Comparison of ENCODE assay signal across 23 cellular contexts in genomic region chr5:95223859-95224258, GRCh38.
A peak's percentile ranks its signal among the peaks of the same experiment; 100 is the strongest.
DNase-seq lines count a peak whose midpoint lies in the region; ATAC-seq, FAIRE-seq and TF ChIP-seq lines count a peak whose summit lies in the region.
"Had no signal": no experiment of that assay in that cellular context is flagged by ENCODE, and none has a peak within 500 bp of the region (broad histone marks: within the 10 kb centered on the region; RNA-seq: fewer than 3 reads in every experiment).

No MANE protein-coding gene starts in this region.

- WGBS in body of pancreas, 2 donors, result 88 to 93% methylated on average over 1 of the region's 1 CpG

- H3K27me3 Mint-ChIP-seq in endothelial cell (ENCODE audit: unreplicated experiment), result no peaks in the 10 kb centered on the region
- H3K27me3 Mint-ChIP-seq: B cell; CD4-positive, alpha-beta T cell had no signal

- H3K27me3 ChIP-seq in neural cell (ENCODE audit: insufficient read depth, low read depth, low read length) (no peaks in the 10 kb centered on the region), body of pancreas (no peaks in the 10 kb centered on the region)
- H3K27me3 ChIP-seq: BLaER1 treated with 17β-estradiol and CSF1 and Interleukin-3, amounts not matched to agents 10 nM and 100 nM had no signal

- no peak overlapping the region for H3K4me3 Mint-ChIP-seq in endothelial cell (ENCODE audit: unreplicated experiment)
- H3K4me3 Mint-ChIP-seq: B cell; CD4-positive, alpha-beta T cell; CD8-positive, alpha-beta T cell had no signal

- intact Hi-C loops in posterior vena cava (cut with DNase I), result no loop called here
- intact Hi-C loops in body of pancreas (cut with DNase I), result no loop called here

- no peaks in the 10 kb centered on the region for H3K79me2 ChIP-seq in neural cell (replicated peaks; ENCODE audit: insufficient read depth, low read length)

- no peaks in the 10 kb centered on the region for H3K9me3 ChIP-seq in neural cell (ENCODE audit: low read length)
- no peaks in the 10 kb centered on the region for H3K9me3 ChIP-seq in body of pancreas
- H3K9me3 ChIP-seq: A549; BLaER1 treated with 17β-estradiol and CSF1 and Interleukin-3, amounts not matched to agents 10 nM and 100 nM had no signal

- no peaks in the 10 kb centered on the region for H3K9me3 Mint-ChIP-seq in endothelial cell (ENCODE audit: unreplicated experiment)
- H3K9me3 Mint-ChIP-seq: CD4-positive, alpha-beta T cell; CD8-positive, alpha-beta T cell had no signal

- no peaks in the 10 kb centered on the region for H3F3A ChIP-seq in neural cell (ENCODE audit: insufficient read depth, low read length, poor library complexity, severe bottlenecking)

- H3K4me1 ChIP-seq in body of pancreas, result no peaks in the 10 kb centered on the region
- H3K4me1 ChIP-seq: A549; BLaER1 treated with 17β-estradiol and CSF1 and Interleukin-3, amounts not matched to agents 10 nM and 100 nM; Caco-2 had no signal

- H3K9me2 ChIP-seq in neural cell (ENCODE audit: insufficient read depth, low read length), result no peaks in the 10 kb centered on the region

- H4K20me1 ChIP-seq in neural cell (ENCODE audit: insufficient read depth), result no peaks in the 10 kb centered on the region
- H4K20me1 ChIP-seq: BLaER1 treated with 17β-estradiol and CSF1 and Interleukin-3, amounts not matched to agents 10 nM and 100 nM had no signal

- H3K4me2 ChIP-seq in neural cell (ENCODE audit: low read length), result no peak overlapping the region
- H3K4me2 ChIP-seq: A549; BLaER1 treated with 17β-estradiol and CSF1 and Interleukin-3, amounts not matched to agents 10 nM and 100 nM had no signal

- H3K4me1 Mint-ChIP-seq in endothelial cell (ENCODE audit: unreplicated experiment), result peaks cover 5% of the 10 kb centered on the region
- H3K4me1 Mint-ChIP-seq: B cell had no signal

- no peaks in the 10 kb centered on the region for H3K36me3 ChIP-seq in neural cell (ENCODE audit: insufficient read depth, low read length)
- no peaks in the 10 kb centered on the region for H3K36me3 ChIP-seq in body of pancreas (replicated peaks in 1 of 2; ENCODE audit: insufficient read depth in 1 of 2, low read depth in 2 of 2)
- H3K36me3 ChIP-seq: BLaER1 treated with 17β-estradiol and CSF1 and Interleukin-3, amounts not matched to agents 10 nM and 100 nM had no signal

- peak; percentile 12 for FAIRE-seq in GM18507 (lab: Jason Lieb, UNC)
- FAIRE-seq: A549, D721Med, G401.6, GM12891 had no signal

- no peaks in the 10 kb centered on the region for H3K36me3 Mint-ChIP-seq in endothelial cell (ENCODE audit: low read depth, unreplicated experiment)
- H3K36me3 Mint-ChIP-seq: CD8-positive, alpha-beta T cell had no signal

- no peak for TF ChIP-seq RAD21 in neural cell (conservative IDR thresholded peaks at IDR 0.05)

- H2AFZ ChIP-seq in neural cell (ENCODE audit: low read depth, low read length), result no peak overlapping the region

- H3K4me3 ChIP-seq in neural cell (ENCODE audit: low read length) (no peak overlapping the region), body of pancreas (no peak overlapping the region)
- H3K4me3 ChIP-seq: A549; BLaER1 treated with 17β-estradiol and CSF1 and Interleukin-3, amounts not matched to agents 10 nM and 100 nM had no signal

- peak overlapping the region; percentile 81 for H3K27ac Mint-ChIP-seq in endothelial cell (ENCODE audit: unreplicated experiment)
- H3K27ac Mint-ChIP-seq: B cell; CD4-positive, alpha-beta T cell; CD8-positive, alpha-beta T cell had no signal

- H3K27ac ChIP-seq in neural cell (ENCODE audit: low read length) (peak overlapping the region; percentile 61), body of pancreas (no peak overlapping the region)
- H3K27ac ChIP-seq: 22Rv1; A549; BLaER1 treated with 17β-estradiol and CSF1 and Interleukin-3, amounts not matched to agents 10 nM and 100 nM; C4-2B had no signal

- ATAC-seq in body of pancreas, result no peak
- ATAC-seq in GM21447 (IDR thresholded peaks at IDR 0.05; ENCODE audit: unreplicated experiment), result no peak
- ATAC-seq: A549; CD8-positive, alpha-beta T cell had no signal

- TF ChIP-seq CTCF in endothelial cell (IDR thresholded peaks at IDR 0.05; ENCODE audit: unreplicated experiment), result no peak
- TF ChIP-seq CTCF in neural cell (IDR thresholded peaks at IDR 0.05; ENCODE audit: poor library complexity, severe bottlenecking), result no peak
- no peak for TF ChIP-seq CTCF in body of pancreas (IDR thresholded peaks at IDR 0.05)

- TF ChIP-seq POLR2A in body of pancreas (IDR thresholded peaks at IDR 0.05), result no peak

- no peak overlapping the region for H3K9ac ChIP-seq in neural cell (ENCODE audit: low read length)
- H3K9ac ChIP-seq: BLaER1 treated with 17β-estradiol and CSF1 and Interleukin-3, amounts not matched to agents 10 nM and 100 nM had no signal

- no peak for TF ChIP-seq EP300 in neural cell (conservative IDR thresholded peaks at IDR 0.05; ENCODE audit: poor library complexity, severe bottlenecking)

- DNase-seq in GM18507 (ENCODE audit: extremely low spot score, insufficient read length, low read depth) (no peak), dermis blood vessel endothelial cell (peak; percentile 80), endothelial cell (ENCODE audit: low spot score) (no peak), posterior vena cava (ENCODE audit: low spot score) (no peak), NCI-H2081 treated with DMSO at 0.1 percent for 48 hours (lab: John Stamatoyannopoulos, UW) (no peak), body of pancreas (no peak)
- DNase-seq: AML-193; Caco-2; Calu3; CD4-positive, alpha-beta T cell; CD8-positive, alpha-beta T cell; DMS79 treated with DMSO at 0.1 percent for 48 hours; GF-D8 had no signal

TF ChIP-seq in neural cell, 6 proteins besides CTCF, POLR2A, EP300 and RAD21:
- no peak for TF ChIP-seq TAF1 (IDR thresholded peaks at IDR 0.05; ENCODE audit: low read depth)
- no peak for TF ChIP-seq EZH2 (IDR thresholded peaks at IDR 0.05; ENCODE audit: borderline replicate concordance, insufficient read depth, low read length, poor library complexity, severe bottlenecking)
- no peak for TF ChIP-seq MXI1 (conservative IDR thresholded peaks at IDR 0.05; ENCODE audit: poor library complexity, severe bottlenecking)
- TF ChIP-seq POLR2AphosphoS5 (IDR thresholded peaks at IDR 0.05), result no peak
- TF ChIP-seq SMC3 (conservative IDR thresholded peaks at IDR 0.05; ENCODE audit: poor library complexity), result no peak
- no peak for TF ChIP-seq REST (IDR thresholded peaks at IDR 0.05; ENCODE audit: borderline replicate concordance)
